29 cellular contexts compared by ENCODE assay signal in genomic region chr19:49887037-49887652, GRCh38. TPM values are rescaled to one million over a fixed set of nuclear protein-coding genes. Genes with fewer than 3 reads are reported as not detected.
A peak's percentile ranks its signal among the peaks of the same experiment; 100 is the strongest.
DNase-seq lines count a peak whose midpoint lies in the region; ATAC-seq and TF ChIP-seq lines count a peak whose summit lies in the region.
"Had no signal": no experiment of that assay in that cellular context is flagged by ENCODE, and none has a peak within 500 bp of the region (broad histone marks: within the 10 kb centered on the region; RNA-seq: fewer than 3 reads in every experiment).

No MANE protein-coding gene starts in this region.

- no peaks in the 10 kb centered on the region for H3K36me3 Mint-ChIP-seq in dendritic cell treated with granulocyte-macrophage colony-stimulating factor and Interleukin-4, amounts not matched to agents 40 ng/mL and 50 ng/mL, for 4 days (ENCODE audit: low read depth)

- TF ChIP-seq POLR2A in spleen (IDR thresholded peaks at IDR 0.05) = no peak
- no peak for TF ChIP-seq POLR2A in transverse colon (IDR thresholded peaks at IDR 0.05)

- ATAC-seq in GM18907 (IDR thresholded peaks at IDR 0.05; ENCODE audit: unreplicated experiment) = no peak
- ATAC-seq: naive thymus-derived CD4-positive, alpha-beta T cell had no signal

- no peak overlapping the region for H3K4me3 ChIP-seq in spleen
- no peak overlapping the region for H3K4me3 ChIP-seq in transverse colon
- H3K4me3 ChIP-seq: ascending aorta, esophagus muscularis mucosa, GM23248, tibial nerve had no signal

- H3K27me3 ChIP-seq in spleen (replicated peaks in 1 of 7) = peaks cover 0 to 10% (median 0%) of the 10 kb centered on the region in 7 donors
- H3K27me3 ChIP-seq in transverse colon = no peaks in the 10 kb centered on the region
- H3K27me3 ChIP-seq: ascending aorta, tibial nerve had no signal

- H3K27ac Mint-ChIP-seq in dendritic cell treated with granulocyte-macrophage colony-stimulating factor and Interleukin-4, amounts not matched to agents 40 ng/mL and 50 ng/mL, for 4 days = peak overlapping the region; percentile 66
- H3K27ac Mint-ChIP-seq: activated naive CD8-positive, alpha-beta T cell; HFFc6; mesothelial cell of epicardium; naive thymus-derived CD4-positive, alpha-beta T cell had no signal

- no peak for TF ChIP-seq EP300 in transverse colon (IDR thresholded peaks at IDR 0.05; ENCODE audit: low read depth)

- in situ Hi-C loops in transverse colon (cut with MboI; ENCODE audit: low pct_ligation_motif_present in 1 of 4, low pct_unique_long_range_greater_than_20kb in 1 of 4, low sequenced_read_pairs in 3 of 4) = no loop called here

- no peak overlapping the region for H3K4me3 Mint-ChIP-seq in dendritic cell treated with granulocyte-macrophage colony-stimulating factor and Interleukin-4, amounts not matched to agents 40 ng/mL and 50 ng/mL, for 4 days
- H3K4me3 Mint-ChIP-seq: activated naive CD8-positive, alpha-beta T cell; HFFc6; mesothelial cell of epicardium; naive thymus-derived CD4-positive, alpha-beta T cell had no signal

- H3K9me3 ChIP-seq in spleen = no peaks in the 10 kb centered on the region
- no peaks in the 10 kb centered on the region for H3K9me3 ChIP-seq in transverse colon
- H3K9me3 ChIP-seq: ascending aorta, esophagus muscularis mucosa, SK-N-SH had no signal

- H3K4me1 Mint-ChIP-seq in dendritic cell treated with granulocyte-macrophage colony-stimulating factor and Interleukin-4, amounts not matched to agents 40 ng/mL and 50 ng/mL, for 4 days (ENCODE audit: low read depth) = peaks cover 78% of the 10 kb centered on the region

- H3K27me3 Mint-ChIP-seq in dendritic cell treated with granulocyte-macrophage colony-stimulating factor and Interleukin-4, amounts not matched to agents 40 ng/mL and 50 ng/mL, for 4 days = no peaks in the 10 kb centered on the region
- H3K27me3 Mint-ChIP-seq: activated naive CD8-positive, alpha-beta T cell; naive thymus-derived CD4-positive, alpha-beta T cell had no signal

- 53 to 76% (median 70%) methylated on average over 17 to 23 of the region's 23 CpGs for WGBS in spleen, 5 donors
- WGBS in transverse colon (ENCODE audit: low coverage in 1 of 2), 2 donors = 70 to 84% methylated on average over 9 to 22 of the region's 23 CpGs

- H3K27ac ChIP-seq in spleen (peak overlapping the region in 6 of 8 donors; percentile 7 to 48 (median 20)), transverse colon (no peak overlapping the region)
- H3K27ac ChIP-seq: ascending aorta, esophagus muscularis mucosa, GM23248, tibial nerve had no signal

- H3K36me3 ChIP-seq in spleen = peaks cover 0 to 73% (median 37%) of the 10 kb centered on the region in 6 donors
- peaks cover 0 to 29% (median 17%) of the 10 kb centered on the region in 4 donors for H3K36me3 ChIP-seq in transverse colon

- peaks cover 0 to 41% (median 24%) of the 10 kb centered on the region in 6 donors for H3K4me1 ChIP-seq in spleen
- peaks cover 9 to 14% (median 11%) of the 10 kb centered on the region in 4 donors for H3K4me1 ChIP-seq in transverse colon

- intact Hi-C loops in dendritic cell treated with granulocyte-macrophage colony-stimulating factor and Interleukin-4, amounts not matched to agents 40 ng/mL and 50 ng/mL, for 4 days (cut with micrococcal nuclease) = no loop called here
- intact Hi-C loops in spleen (cut with DNase I; ENCODE audit: low total_unique reads) = no loop called here
- intact Hi-C loops in transverse colon (cut with DNase I; ENCODE audit: low total_unique reads) = no loop called here

- TF ChIP-seq CTCF in spleen (IDR thresholded peaks at IDR 0.05 in 8 of 11, conservative IDR thresholded peaks at IDR 0.05 in 3 of 11) (no peak), transverse colon (IDR thresholded peaks at IDR 0.05) (no peak)

- no peaks in the 10 kb centered on the region for H3K9me3 Mint-ChIP-seq in dendritic cell treated with granulocyte-macrophage colony-stimulating factor and Interleukin-4, amounts not matched to agents 40 ng/mL and 50 ng/mL, for 4 days
- H3K9me3 Mint-ChIP-seq: HFFc6; mesothelial cell of epicardium; naive thymus-derived CD4-positive, alpha-beta T cell had no signal

- DNase-seq in NCI-H82 (lab: John Stamatoyannopoulos, UW) (peak; percentile 48), NCI-H82 treated with DMSO at 0.1 percent for 48 hours (lab: John Stamatoyannopoulos, UW; ENCODE audit: unreplicated experiment) (no peak), HT-29 (ENCODE audit: low spot score) (peak; percentile 81), spleen (no peak), transverse colon (no peak), NCI-H446 (lab: John Stamatoyannopoulos, UW) (no peak)
- DNase-seq: activated CD4-positive, alpha-beta T cell treated with anti-CD3 and anti-CD28 coated beads for 4 hours; activated effector memory CD4-positive, alpha-beta T cell treated with Interleukin-2 at 50 U/mL for 16 hours; activated T-cell treated with anti-CD3 and anti-CD28 coated beads for 4 hours; cortex of kidney; GM23248; HFFc6; hypothalamus; MV-4-11; naive thymus-derived CD4-positive, alpha-beta T cell; NCI-H1436 treated with DMSO at 0.1 percent for 48 hours; NCI-H2171 treated with DMSO at 0.1 percent for 48 hours; NCI-H526 treated with DMSO at 0.1 percent for 48 hours; OCI-M1; SK-N-SH; stimulated activated CD4-positive, alpha-beta T cell treated with anti-CD3 and anti-CD28 coated beads, Interleukin-1b, Interleukin-23, amount 100 ng/mL, for 48 hours; T-helper 2 cell had no signal

RNA-seq across cellular contexts. Expression of gene IL4I1, which starts 9.5 kb away (rescaled TPM):
- total RNA-seq in HT-29 (2014; rRNA removed; shearing (Covaris generic)) = 1.1 and 2.3 TPM in 2 replicates
- total RNA-seq in spleen (10 to 100 TPM in 1 of 7 donors, 1 to 10 TPM in 6; 1.1 to 20.2 (median 2.8) TPM), transverse colon (1 to 10 TPM in 1 of 4 donors, not detected in 3; 2.1 TPM)
- 1 to 10 TPM; 3.9 to 9.3 (median 6.4) TPM for polyA plus RNA-seq in spleen
- total RNA-seq: GM23248 had no signal
- polyA plus RNA-seq: naive thymus-derived CD4-positive, alpha-beta T cell had no signal

RNA-seq across cellular contexts. Expression of gene TBC1D17, which starts 9.6 kb away (rescaled TPM):
- total RNA-seq in HT-29 (2014; rRNA removed; shearing (Covaris generic)) = 34.5 and 38.4 TPM in 2 replicates
- 10 to 100 TPM; 26.8 to 53.5 (median 38.2) TPM for total RNA-seq in spleen
- polyA plus RNA-seq in spleen = 10 to 100 TPM; 20.8 to 39.8 (median 34.9) TPM
- 10 to 100 TPM; 26.4 to 80.8 (median 47.9) TPM for total RNA-seq in transverse colon

RNA-seq across cellular contexts. Expression of gene AKT1S1, which starts 10.0 kb away (rescaled TPM):
- 89.9 and 96.4 TPM in 2 replicates for total RNA-seq in HT-29 (2014; rRNA removed; shearing (Covaris generic))
- total RNA-seq in spleen = 10 to 100 TPM in 6 of 7 donors, 1 to 10 TPM in 1; 8.7 to 27.8 (median 20.1) TPM
- 10 to 100 TPM; 11.6 to 24.8 (median 13.9) TPM for polyA plus RNA-seq in spleen
- total RNA-seq in transverse colon = 10 to 100 TPM; 15.3 to 29.7 (median 22.7) TPM

RNA-seq across cellular contexts. Expression of gene PNKP, which starts 19.8 kb away (rescaled TPM):
- 215 and 243 TPM in 2 replicates for total RNA-seq in HT-29 (2014; rRNA removed; shearing (Covaris generic))
- total RNA-seq in spleen = 100 to 1,000 TPM in 5 of 7 donors, 10 to 100 TPM in 2; 80.9 to 203 (median 111) TPM
- polyA plus RNA-seq in spleen = 100 to 1,000 TPM in 1 of 3 donors, 10 to 100 TPM in 2; 36.6 to 135 (median 66.2) TPM
- 100 to 1,000 TPM in 2 of 4 donors, 10 to 100 TPM in 2; 60.8 to 128 (median 99.6) TPM for total RNA-seq in transverse colon

RNA-seq across cellular contexts. Expression of gene PTOV1, which starts 36.2 kb away (rescaled TPM):
- 188 and 218 TPM in 2 replicates for total RNA-seq in HT-29 (2014; rRNA removed; shearing (Covaris generic))
- total RNA-seq in spleen = 100 to 1,000 TPM in 3 of 7 donors, 10 to 100 TPM in 4; 69.6 to 127 (median 98.4) TPM
- 100 to 1,000 TPM in 1 of 3 donors, 10 to 100 TPM in 2; 61.4 to 120 (median 70.9) TPM for polyA plus RNA-seq in spleen
- 100 to 1,000 TPM in 1 of 4 donors, 10 to 100 TPM in 3; 62.3 to 203 (median 66.8) TPM for total RNA-seq in transverse colon

Comparison
In these comparisons a context has a peak if more than half of its experiments do, and no peak if none do; other contexts are left out.
1. DNase-seq: peak in NCI-H82 (single experiment) and HT-29 (single experiment); none in NCI-H82 treated with DMSO at 0.1 percent for 48 hours (single experiment), spleen (single experiment), transverse colon (single experiment) and NCI-H446 (0 of 2).
2. H3K27ac ChIP-seq: peak in spleen (6 of 8); none in transverse colon (0 of 4).